2 cellular contexts compared by ENCODE assay signal in genomic region chr20:45857836-45858250, GRCh38.
TF ChIP-seq lines count a peak whose summit lies in the region.

No MANE protein-coding gene starts in this region.

TF ChIP-seq in GM12878, 131 proteins besides CTCF, POLR2A, EP300 and RAD21 (continues in another document):
- TF ChIP-seq MAX (IDR thresholded peaks at IDR 0.05; ENCODE audit: low read depth, low read length) = 0 out of 2 replicates have a peak, but pooled peaks have one; percentile 15
- no peak for TF ChIP-seq SIN3A (IDR thresholded peaks at IDR 0.05; ENCODE audit: low read depth, low read length)
- 0 out of 2 replicates have a peak, but pooled peaks have one; percentile 2 for TF ChIP-seq TBL1XR1 (IDR thresholded peaks at IDR 0.05; ENCODE audit: low read depth, low read length)
- TF ChIP-seq SMARCA5 (IDR thresholded peaks at IDR 0.05) = peak; percentile 88
- TF ChIP-seq JUND (IDR thresholded peaks at IDR 0.05; ENCODE audit: low read depth, low read length) = 0 out of 2 replicates have a peak, but pooled peaks have one; percentile 0
- no peak for TF ChIP-seq NFXL1 (IDR thresholded peaks at IDR 0.05; ENCODE audit: borderline replicate concordance)
- no peak for TF ChIP-seq KAT2A (conservative IDR thresholded peaks at IDR 0.05; ENCODE audit: control insufficient read depth, low read depth, low read length)
- TF ChIP-seq E2F8 (IDR thresholded peaks at IDR 0.05; ENCODE audit: low read depth, partially characterized antibody) = no peak
- TF ChIP-seq RELB (IDR thresholded peaks at IDR 0.05; ENCODE audit: low read depth) = peak; percentile 13; the same call in 1 of the 2 replicates
- no peak; the same call in 1 of the 2 replicates for TF ChIP-seq ZNF24 (IDR thresholded peaks at IDR 0.05)
- no peak for TF ChIP-seq HDGF (IDR thresholded peaks at IDR 0.05)
- 0 out of 2 replicates have a peak, but pooled peaks have one; percentile 9 for TF ChIP-seq ZBED1 (IDR thresholded peaks at IDR 0.05; ENCODE audit: borderline replicate concordance)
- TF ChIP-seq POLR2AphosphoS5 (IDR thresholded peaks at IDR 0.05; ENCODE audit: low read length) = no peak
- no peak for TF ChIP-seq ETV6 (conservative IDR thresholded peaks at IDR 0.05 in 1 of 2, IDR thresholded peaks at IDR 0.05 in 1 of 2; ENCODE audit: borderline replicate concordance in 1 of 2, low read depth in 1 of 2)
- TF ChIP-seq EGR1 (IDR thresholded peaks at IDR 0.05; ENCODE audit: borderline replicate concordance in 1 of 2, low read depth in 2 of 2, low read length in 2 of 2) = no peak
- TF ChIP-seq RCOR1 (conservative IDR thresholded peaks at IDR 0.05; ENCODE audit: low read depth, low read length) = 0 out of 2 replicates have a peak, but pooled peaks have one; percentile 2
- 0 out of 2 replicates have a peak, but pooled peaks have one; percentile 26 for TF ChIP-seq POLR2AphosphoS2 (IDR thresholded peaks at IDR 0.05; ENCODE audit: low read depth, low read length)
- TF ChIP-seq E2F4 (IDR thresholded peaks at IDR 0.05; ENCODE audit: low read depth, low read length) = 0 out of 2 replicates have a peak, but pooled peaks have one; percentile 2
- no peak for TF ChIP-seq SMC3 (IDR thresholded peaks at IDR 0.05; ENCODE audit: borderline replicate concordance, low read length)
- no peak for TF ChIP-seq SP1 (IDR thresholded peaks at IDR 0.05; ENCODE audit: low read depth, low read length)
- TF ChIP-seq DPF2 (IDR thresholded peaks at IDR 0.05) = no peak

TF ChIP-seq in liver, 16 proteins besides CTCF, POLR2A, EP300 and RAD21:
- TF ChIP-seq REST (IDR thresholded peaks at IDR 0.05) (no peak), FOXA1 (IDR thresholded peaks at IDR 0.05) (no peak), RXRA (IDR thresholded peaks at IDR 0.05) (no peak), ATF3 (IDR thresholded peaks at IDR 0.05) (no peak), YY1 (IDR thresholded peaks at IDR 0.05) (no peak), TAF1 (conservative IDR thresholded peaks at IDR 0.05) (no peak), EGR1 (IDR thresholded peaks at IDR 0.05; ENCODE audit: low read depth in 2 of 2) (no peak)
TF ChIP-seq in liver: peak in this region for 0.
